17 cellular contexts compared by ENCODE assay signal in the genomic region with DNA sequence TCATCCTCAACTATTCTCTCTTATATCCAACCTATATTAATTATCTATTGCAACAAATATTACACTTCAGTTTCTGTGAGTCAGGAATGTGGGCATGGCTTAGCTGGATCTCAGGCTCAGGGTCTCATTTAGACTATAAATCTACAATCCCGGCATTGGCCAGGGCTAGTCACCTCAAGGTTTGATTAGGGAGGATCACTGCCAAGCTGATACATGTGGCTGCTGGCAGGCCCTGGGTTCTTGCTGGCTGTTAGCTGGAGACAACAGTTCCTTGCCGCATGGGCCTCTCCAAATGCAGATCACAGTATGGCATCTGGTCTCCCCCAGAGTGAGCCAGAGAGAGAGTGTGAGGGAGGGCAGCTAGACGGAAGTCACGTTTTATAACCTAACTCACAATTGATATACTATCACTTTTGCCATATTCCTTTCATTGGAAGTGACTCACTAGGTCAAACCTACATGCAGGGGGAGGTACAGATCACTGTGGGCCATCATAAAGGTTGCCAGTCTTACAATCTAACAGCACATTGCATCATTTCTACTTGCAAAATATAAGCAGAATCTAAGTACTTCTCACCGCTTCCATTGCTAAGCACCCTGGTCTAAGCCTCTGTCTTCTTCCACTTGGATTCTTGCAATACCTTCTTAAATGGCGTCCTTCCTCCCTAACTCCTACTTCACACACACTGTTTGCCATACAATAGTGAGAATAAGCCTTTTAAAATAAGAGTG.
"Had no signal": no experiment of that assay in that cellular context is flagged by ENCODE, and none has a peak within 500 bp of the region (broad histone marks: within the 10 kb centered on the region; RNA-seq: fewer than 3 reads in every experiment).

No MANE protein-coding gene starts in this region.

- ATAC-seq: activated CD8-positive, alpha-beta T cell treated with anti-CD3 and anti-CD28 coated beads, Interleukin-2, amount 10 ng/mL, durations not matched to agents 7 days and 5 days; activated T-cell treated with anti-CD3 and anti-CD28 coated beads, Interleukin-2, amount 50 U/mL, for 4 hours; gastrocnemius medialis; left ventricle myocardium superior; naive thymus-derived CD4-positive, alpha-beta T cell; psoas muscle; right cardiac atrium had no signal

- H3K27ac ChIP-seq: gastrocnemius medialis, neural progenitor cell, psoas muscle, stomach had no signal

- H3K4me1 ChIP-seq: gastrocnemius medialis, neural progenitor cell, psoas muscle had no signal

- H3K9ac ChIP-seq: neural progenitor cell had no signal

- H3K36me3 ChIP-seq: gastrocnemius medialis, neural progenitor cell, stomach had no signal

- H3K9me3 ChIP-seq: gastrocnemius medialis, psoas muscle, stomach had no signal

- H3K4me3 ChIP-seq: gastrocnemius medialis, neural progenitor cell, psoas muscle, skin epidermis, stomach had no signal

- H2AFZ ChIP-seq: neural progenitor cell had no signal

- H3K27me3 ChIP-seq: gastrocnemius medialis, neural progenitor cell, stomach had no signal

- DNase-seq: activated CD4-positive, alpha-beta T cell treated with anti-CD3 and anti-CD28 coated beads, Interleukin-2, amount 10 ng/mL, durations not matched to agents 24 days and 14 days; activated CD8-positive, alpha-beta T cell treated with anti-CD3 and anti-CD28 coated beads, Interleukin-2, amount 10 ng/mL, durations not matched to agents 7 days and 5 days; activated effector memory CD4-positive, alpha-beta T cell treated with Interleukin-2 at 50 U/mL for 16 hours; activated naive CD4-positive, alpha-beta T cell treated with anti-CD3 and anti-CD28 coated beads, Interleukin-2, amount 10 ng/mL, durations not matched to agents 7 days and 5 days; activated T-cell treated with anti-CD3 and anti-CD28 coated beads, Interleukin-2, amount 50 U/mL, for 4 hours; effector CD4-positive, alpha-beta T cell; gastrocnemius medialis; head of caudate nucleus; left ventricle myocardium superior; naive thymus-derived CD4-positive, alpha-beta T cell; psoas muscle; right cardiac atrium; stimulated activated CD4-positive, alpha-beta T cell treated with anti-CD3 and anti-CD28 coated beads, Interleukin-4, amount 100 ng/mL, for 1 hour; stomach; trophoblast cell had no signal

- H3K4me2 ChIP-seq: neural progenitor cell had no signal
